In genomic region chr14:93011650-93012317, GRCh38 we compare ENCODE assay signal across 11 cellular contexts.
DNase-seq lines count a peak whose midpoint lies in the region; ATAC-seq lines count a peak whose summit lies in the region.
"Had no signal": no experiment of that assay in that cellular context is flagged by ENCODE, and none has a peak within 500 bp of the region (broad histone marks: within the 10 kb centered on the region; RNA-seq: fewer than 3 reads in every experiment).

No MANE protein-coding gene starts in this region.

- H3K9me3 Mint-ChIP-seq in activated T-cell treated with anti-CD3 and anti-CD28 coated beads, Interleukin-2, amount 50 U/mL, for 72 hours = no peaks in the 10 kb centered on the region
- H3K9me3 Mint-ChIP-seq: nephron had no signal

- H3K4me3 Mint-ChIP-seq in activated T-cell treated with anti-CD3 and anti-CD28 coated beads, Interleukin-2, amount 50 U/mL, for 72 hours = no peak overlapping the region
- H3K4me3 Mint-ChIP-seq in T-helper 17 cell = no peak overlapping the region
- H3K4me3 Mint-ChIP-seq: nephron had no signal

- ATAC-seq in HG03025 (IDR thresholded peaks at IDR 0.05; ENCODE audit: low FRiP score, unreplicated experiment) (no peak), T-helper 17 cell (no peak)
- no peak for ATAC-seq in activated T-cell treated with anti-CD3 and anti-CD28 coated beads, Interleukin-2, amount 50 U/mL, for 72 hours (replicated peaks in 1 of 2)

- peak; percentile 55 for DNase-seq in DMS153 treated with DMSO at 0.1 percent for 48 hours (lab: John Stamatoyannopoulos, UW; ENCODE audit: unreplicated experiment)
- peak; percentile 57 for DNase-seq in NCI-H2227 (lab: John Stamatoyannopoulos, UW; ENCODE audit: unreplicated experiment)
- DNase-seq in posterior cingulate gyrus = peak in 9 of 10 donors; percentile 57 to 96 (median 78)
- DNase-seq in activated T-cell treated with anti-CD3 and anti-CD28 coated beads, Interleukin-2, amount 50 U/mL, for 72 hours = no peak
- no peak for DNase-seq in stimulated activated CD4-positive, alpha-beta T cell treated with anti-CD3 and anti-CD28 coated beads, Interleukin-4, amount 100 ng/mL, for 1 hour
- DNase-seq in T-helper 17 cell = no peak
- DNase-seq: activated gamma-delta T cell, PC-9 had no signal

- peak overlapping the region; percentile 34 to 36 for H3K4me3 ChIP-seq in duodenal mucosa (ENCODE audit: low read depth in 1 of 2, low read length in 2 of 2)
- H3K4me3 ChIP-seq: PC-9 had no signal

- peak overlapping the region; percentile 19 to 55 for H3K9ac ChIP-seq in duodenal mucosa (ENCODE audit: low read depth in 1 of 2, low read length in 2 of 2)

- H3K4me1 Mint-ChIP-seq in activated T-cell treated with anti-CD3 and anti-CD28 coated beads, Interleukin-2, amount 50 U/mL, for 72 hours (ENCODE audit: low read depth) = peaks cover 10% of the 10 kb centered on the region
- H3K4me1 Mint-ChIP-seq in T-helper 17 cell = peaks cover 27% of the 10 kb centered on the region

- no peaks in the 10 kb centered on the region for H3K36me3 Mint-ChIP-seq in activated T-cell treated with anti-CD3 and anti-CD28 coated beads, Interleukin-2, amount 50 U/mL, for 72 hours (ENCODE audit: insufficient read depth in 2 of 2)
- H3K36me3 Mint-ChIP-seq in T-helper 17 cell (ENCODE audit: low read depth) = peaks cover 4% of the 10 kb centered on the region

- peaks cover 5 to 36% of the 10 kb centered on the region in 2 donors for H3K36me3 ChIP-seq in duodenal mucosa (ENCODE audit: control insufficient read depth in 1 of 2, insufficient read depth in 2 of 2, low read length in 2 of 2)

- no peak overlapping the region for H3K27ac Mint-ChIP-seq in activated T-cell treated with anti-CD3 and anti-CD28 coated beads, Interleukin-2, amount 50 U/mL, for 72 hours
- H3K27ac Mint-ChIP-seq in T-helper 17 cell = no peak overlapping the region

- H3K9me3 ChIP-seq in duodenal mucosa (ENCODE audit: control insufficient read depth in 1 of 2, low read length in 2 of 2) (no peaks in the 10 kb centered on the region), T-helper 17 cell (ENCODE audit: control insufficient read depth, low read length, poor library complexity, severe bottlenecking) (no peaks in the 10 kb centered on the region)

- H3K4me1 ChIP-seq in duodenal mucosa (ENCODE audit: control insufficient read depth in 1 of 2, insufficient read depth in 2 of 2, low read length in 2 of 2) = peaks cover 68 to 78% of the 10 kb centered on the region in 2 donors

- H3K27me3 Mint-ChIP-seq in activated T-cell treated with anti-CD3 and anti-CD28 coated beads, Interleukin-2, amount 50 U/mL, for 72 hours (ENCODE audit: low read depth) = no peaks in the 10 kb centered on the region
- H3K27me3 Mint-ChIP-seq in T-helper 17 cell = no peaks in the 10 kb centered on the region

- H3K27me3 ChIP-seq in duodenal mucosa (ENCODE audit: control insufficient read depth in 1 of 2, insufficient read depth in 2 of 2, low read length in 2 of 2) = no peaks in the 10 kb centered on the region

- peak overlapping the region; percentile 46 for H3K27ac ChIP-seq in duodenal mucosa (ENCODE audit: low read depth, low read length)
- H3K27ac ChIP-seq: PC-9 had no signal

- intact Hi-C loops in posterior cingulate gyrus (cut with DNase I) = no loop called here

Comparison
In these comparisons a context has a peak if more than half of its experiments do, and no peak if none do; other contexts are left out.
1. DNase-seq: peak in DMS153 treated with DMSO at 0.1 percent for 48 hours (single experiment), NCI-H2227 (single experiment) and posterior cingulate gyrus (9 of 10); none in activated T-cell treated with anti-CD3 and anti-CD28 coated beads, Interleukin-2, amount 50 U/mL, for 72 hours (0 of 2), stimulated activated CD4-positive, alpha-beta T cell treated with anti-CD3 and anti-CD28 coated beads, Interleukin-4, amount 100 ng/mL, for 1 hour (single experiment) and T-helper 17 cell (0 of 3).